ENCODE assay signal across 1 cellular context in genomic region chr5:154470949-154471870, GRCh38.
TF ChIP-seq lines count a peak whose summit lies in the region.

No MANE protein-coding gene starts in this region.

TF ChIP-seq in K562, 482 proteins besides CTCF, POLR2A, EP300 and RAD21 (continued from another document):
- no peak for TF ChIP-seq FOXP4 (CRISPR knock-in tag; IDR thresholded peaks at IDR 0.05; ENCODE audit: borderline replicate concordance)
- TF ChIP-seq ZNF511 (CRISPR knock-in tag; IDR thresholded peaks at IDR 0.05) = no peak
